In genomic region chr1:225834417-225835329, GRCh38 we compare ENCODE assay signal across 6 cellular contexts.
DNase-seq lines count a peak whose midpoint lies in the region; ATAC-seq and TF ChIP-seq lines count a peak whose summit lies in the region.

No MANE protein-coding gene starts in this region.

- intact Hi-C loops in tibial artery (cut with DNase I; ENCODE audit: low total_unique reads) = no loop called here

- in situ Hi-C loops in brain microvascular endothelial cell (cut with HindIII; ENCODE audit: low pct_ligation_motif_present, low sequenced_read_pairs) = no loop called here

- no peaks in the 10 kb centered on the region for H3K9me3 ChIP-seq in tibial artery

- peaks cover 0 to 26% (median 14%) of the 10 kb centered on the region in 4 donors for H3K4me1 ChIP-seq in tibial artery

- TF ChIP-seq CTCF in fibroblast of pulmonary artery (IDR thresholded peaks at IDR 0.05; ENCODE audit: low read length, missing control alignments) (no peak), tibial artery (IDR thresholded peaks at IDR 0.05) (no peak), brain microvascular endothelial cell (IDR thresholded peaks at IDR 0.05; ENCODE audit: low read depth, low read length, missing control alignments) (no peak)

- ATAC-seq in GM19023 (IDR thresholded peaks at IDR 0.05; ENCODE audit: unreplicated experiment) = no peak

- DNase-seq in DMS153 treated with DMSO at 0.1 percent for 48 hours (lab: John Stamatoyannopoulos, UW; ENCODE audit: unreplicated experiment) = peak; percentile 38
- DNase-seq in DMS153 (lab: John Stamatoyannopoulos, UW) = no peak
- peak; percentile 88 for DNase-seq in fibroblast of pulmonary artery (ENCODE audit: low read depth)
- DNase-seq in tibial artery = peak; percentile 87 to 94
- DNase-seq in brain microvascular endothelial cell = no peak

- H3K27ac ChIP-seq in tibial artery (peak overlapping the region; percentile 57 to 69), brain microvascular endothelial cell (no peak overlapping the region)

- H3K27me3 ChIP-seq in tibial artery (no peaks in the 10 kb centered on the region), brain microvascular endothelial cell (replicated peaks) (no peaks in the 10 kb centered on the region)

- peaks cover 16 to 55% (median 25%) of the 10 kb centered on the region in 3 donors for H3K36me3 ChIP-seq in tibial artery
- peaks cover 3% of the 10 kb centered on the region for H3K36me3 ChIP-seq in brain microvascular endothelial cell (replicated peaks)

- H3K4me3 ChIP-seq in fibroblast of pulmonary artery (replicated peaks; ENCODE audit: low read depth, low read length) (no peak overlapping the region), tibial artery (no peak overlapping the region), brain microvascular endothelial cell (ENCODE audit: low read depth, low read length) (no peak overlapping the region)

Comparison
In these comparisons a context has a peak if more than half of its experiments do, and no peak if none do; other contexts are left out.
1. DNase-seq: peak in DMS153 treated with DMSO at 0.1 percent for 48 hours (single experiment), fibroblast of pulmonary artery (single experiment) and tibial artery (2 of 2); none in DMS153 (single experiment) and brain microvascular endothelial cell (single experiment).